8 cellular contexts compared by ENCODE assay signal in the genomic region with DNA sequence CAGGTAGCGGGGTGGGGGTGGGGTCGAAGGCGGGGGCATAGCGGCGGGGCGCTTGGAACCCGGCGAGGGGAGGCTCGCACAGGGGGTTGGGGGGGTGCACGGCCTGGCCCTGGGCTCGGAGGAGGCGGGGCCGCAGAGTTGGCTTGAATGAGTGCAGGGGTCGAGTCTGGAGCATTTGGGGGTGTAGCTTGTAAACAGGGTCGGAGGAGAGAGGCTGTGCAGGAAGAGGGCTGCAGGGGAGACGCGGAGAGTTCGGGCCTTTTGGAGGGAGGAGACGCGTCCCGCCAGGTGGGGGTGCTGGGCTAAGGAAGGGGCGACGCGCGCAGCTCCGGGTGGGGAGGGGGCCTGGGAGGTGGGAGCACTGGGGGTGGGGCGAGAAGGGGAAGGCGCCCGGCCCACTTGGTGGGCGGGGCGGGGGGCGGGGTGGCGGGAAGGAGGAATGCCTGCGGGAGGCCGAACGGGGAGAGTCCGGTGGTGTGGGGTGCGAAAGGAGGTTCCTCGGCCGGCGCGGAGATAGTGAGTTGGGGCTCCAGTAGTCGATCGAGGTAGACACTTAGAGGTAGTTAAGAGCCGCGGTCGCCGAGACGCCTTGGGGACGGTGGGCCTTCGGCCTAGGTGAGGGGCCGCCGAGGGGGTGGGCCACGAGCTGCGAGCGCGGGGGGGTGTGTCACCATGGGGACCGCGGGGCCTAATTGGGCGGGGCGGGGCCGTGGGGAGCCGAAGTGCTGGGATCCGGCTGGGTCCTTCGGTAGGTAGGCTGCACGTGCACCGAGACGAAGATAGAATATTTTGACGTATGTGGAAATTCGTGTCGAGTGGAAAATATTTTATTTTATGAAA. TPM values are rescaled to one million over a fixed set of nuclear protein-coding genes. Genes with fewer than 3 reads are reported as not detected.
DNase-seq lines count a peak whose midpoint lies in the region; ATAC-seq and TF ChIP-seq lines count a peak whose summit lies in the region.

No MANE protein-coding gene starts in this region.

- H3K27ac Mint-ChIP-seq in activated CD4-positive, alpha-beta T cell treated with anti-CD3 and anti-CD28 coated beads, Interleukin-2, amount 10 ng/mL, durations not matched to agents 7 days and 5 days, result peak overlapping the region; percentile 92

- peak overlapping the region; percentile 82 to 98 (median 88) for H3K4me3 ChIP-seq in liver (ENCODE audit: low read depth in 1 of 3, low read length in 3 of 3)

- CTCF ChIA-PET in activated CD4-positive, alpha-beta T cell treated with anti-CD3 and anti-CD28 coated beads, Interleukin-2, amount 10 ng/mL, durations not matched to agents 7 days and 5 days (lab: Charles Lee), result interaction anchor here (0.9 to 1.4 kb wide), 4 partner anchors 13 to 282 kb away, joined by 3 read pairs; no protein-coding TSS in a partner anchor

- peak overlapping the region; percentile 87 for H3K4me3 Mint-ChIP-seq in activated CD4-positive, alpha-beta T cell treated with anti-CD3 and anti-CD28 coated beads, Interleukin-2, amount 10 ng/mL, durations not matched to agents 7 days and 5 days

- H3K9me3 Mint-ChIP-seq in activated CD4-positive, alpha-beta T cell treated with anti-CD3 and anti-CD28 coated beads, Interleukin-2, amount 10 ng/mL, durations not matched to agents 7 days and 5 days, result no peaks in the 10 kb centered on the region

- H3K4me1 Mint-ChIP-seq in activated CD4-positive, alpha-beta T cell treated with anti-CD3 and anti-CD28 coated beads, Interleukin-2, amount 10 ng/mL, durations not matched to agents 7 days and 5 days, result peaks cover 37% of the 10 kb centered on the region

- peak overlapping the region; percentile 40 to 75 for H3K9ac ChIP-seq in liver (ENCODE audit: low read depth in 1 of 2, low read length in 2 of 2)

- ATAC-seq in GM18870 (IDR thresholded peaks at IDR 0.05; ENCODE audit: unreplicated experiment) (peak; percentile 17), HG03159 (IDR thresholded peaks at IDR 0.05; ENCODE audit: unreplicated experiment) (peak; percentile 35)

- H3K36me3 ChIP-seq in liver (ENCODE audit: control insufficient read depth in 4 of 4, insufficient read depth in 3 of 4, low read depth in 1 of 4, low read length in 3 of 4), result no peaks in the 10 kb centered on the region

- H3K4me1 ChIP-seq in liver (ENCODE audit: control insufficient read depth in 4 of 4, insufficient read depth in 4 of 4, low read length in 3 of 4), result peaks cover 0 to 10% (median 5%) of the 10 kb centered on the region in 4 donors

- no peaks in the 10 kb centered on the region for H3K9me3 ChIP-seq in liver (ENCODE audit: control insufficient read depth in 4 of 4, low read length in 3 of 4)

- POLR2A ChIA-PET in activated CD4-positive, alpha-beta T cell treated with anti-CD3 and anti-CD28 coated beads, Interleukin-2, amount 10 ng/mL, durations not matched to agents 7 days and 5 days (lab: Charles Lee), result interaction anchor here (0.7 kb wide), 1 partner anchor 20 kb away, joined by 3 read pairs; no protein-coding TSS in a partner anchor

- DNase-seq in AG08395 (ENCODE audit: low spot score) (peak; percentile 73), NCI-H345 treated with DMSO at 0.1 percent for 48 hours (lab: John Stamatoyannopoulos, UW; ENCODE audit: unreplicated experiment) (peak; percentile 57), dedifferentiated amniotic fluid mesenchymal stem cell (ENCODE audit: extremely low spot score) (peak; percentile 22)
- DNase-seq in activated CD4-positive, alpha-beta T cell treated with anti-CD3 and anti-CD28 coated beads, Interleukin-2, amount 10 ng/mL, durations not matched to agents 7 days and 5 days, result peak; percentile 69
- DNase-seq in stimulated activated CD4-positive, alpha-beta T cell treated with anti-CD3 and anti-CD28 coated beads, Interleukin-4, amount 100 ng/mL, for 4 hours, result peak; percentile 58 to 63

- no peaks in the 10 kb centered on the region for H3K27me3 ChIP-seq in liver (ENCODE audit: control insufficient read depth in 4 of 4, insufficient read depth in 4 of 4, low read length in 3 of 4)

- H3K27ac ChIP-seq in liver (ENCODE audit: low read depth in 1 of 2, low read length in 2 of 2), result peak overlapping the region; percentile 92

- no peak for TF ChIP-seq CTCF in liver (IDR thresholded peaks at IDR 0.05; ENCODE audit: low read depth, low read length, missing input control)

- 1% methylated on average over 71 of the region's 71 CpGs for WGBS in liver

- peaks cover 18% of the 10 kb centered on the region for H3K36me3 Mint-ChIP-seq in activated CD4-positive, alpha-beta T cell treated with anti-CD3 and anti-CD28 coated beads, Interleukin-2, amount 10 ng/mL, durations not matched to agents 7 days and 5 days (ENCODE audit: low read depth)

- no peak for TF ChIP-seq RAD21 in liver (IDR thresholded peaks at IDR 0.05)

- no peaks in the 10 kb centered on the region for H3K27me3 Mint-ChIP-seq in activated CD4-positive, alpha-beta T cell treated with anti-CD3 and anti-CD28 coated beads, Interleukin-2, amount 10 ng/mL, durations not matched to agents 7 days and 5 days

TF ChIP-seq in liver, 16 proteins besides CTCF, POLR2A, EP300 and RAD21:
- TF ChIP-seq SP1 (IDR thresholded peaks at IDR 0.05), result no peak
- TF ChIP-seq, protein P1, sequence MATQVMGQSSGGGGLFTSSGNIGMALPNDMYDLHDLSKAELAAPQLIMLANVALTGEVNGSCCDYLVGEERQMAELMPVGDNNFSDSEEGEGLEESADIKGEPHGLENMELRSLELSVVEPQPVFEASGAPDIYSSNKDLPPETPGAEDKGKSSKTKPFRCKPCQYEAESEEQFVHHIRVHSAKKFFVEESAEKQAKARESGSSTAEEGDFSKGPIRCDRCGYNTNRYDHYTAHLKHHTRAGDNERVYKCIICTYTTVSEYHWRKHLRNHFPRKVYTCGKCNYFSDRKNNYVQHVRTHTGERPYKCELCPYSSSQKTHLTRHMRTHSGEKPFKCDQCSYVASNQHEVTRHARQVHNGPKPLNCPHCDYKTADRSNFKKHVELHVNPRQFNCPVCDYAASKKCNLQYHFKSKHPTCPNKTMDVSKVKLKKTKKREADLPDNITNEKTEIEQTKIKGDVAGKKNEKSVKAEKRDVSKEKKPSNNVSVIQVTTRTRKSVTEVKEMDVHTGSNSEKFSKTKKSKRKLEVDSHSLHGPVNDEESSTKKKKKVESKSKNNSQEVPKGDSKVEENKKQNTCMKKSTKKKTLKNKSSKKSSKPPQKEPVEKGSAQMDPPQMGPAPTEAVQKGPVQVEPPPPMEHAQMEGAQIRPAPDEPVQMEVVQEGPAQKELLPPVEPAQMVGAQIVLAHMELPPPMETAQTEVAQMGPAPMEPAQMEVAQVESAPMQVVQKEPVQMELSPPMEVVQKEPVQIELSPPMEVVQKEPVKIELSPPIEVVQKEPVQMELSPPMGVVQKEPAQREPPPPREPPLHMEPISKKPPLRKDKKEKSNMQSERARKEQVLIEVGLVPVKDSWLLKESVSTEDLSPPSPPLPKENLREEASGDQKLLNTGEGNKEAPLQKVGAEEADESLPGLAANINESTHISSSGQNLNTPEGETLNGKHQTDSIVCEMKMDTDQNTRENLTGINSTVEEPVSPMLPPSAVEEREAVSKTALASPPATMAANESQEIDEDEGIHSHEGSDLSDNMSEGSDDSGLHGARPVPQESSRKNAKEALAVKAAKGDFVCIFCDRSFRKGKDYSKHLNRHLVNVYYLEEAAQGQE (IDR thresholded peaks at IDR 0.05), result no peak
- no peak for TF ChIP-seq NR2F2 (IDR thresholded peaks at IDR 0.05)
- no peak for TF ChIP-seq YY1 (IDR thresholded peaks at IDR 0.05)
- TF ChIP-seq FOXA1 (IDR thresholded peaks at IDR 0.05), result no peak
- no peak for TF ChIP-seq RXRA (IDR thresholded peaks at IDR 0.05)
- TF ChIP-seq FOXA2 (IDR thresholded peaks at IDR 0.05), result no peak
- no peak for TF ChIP-seq HNF4A (conservative IDR thresholded peaks at IDR 0.05)
- no peak for TF ChIP-seq JUND (IDR thresholded peaks at IDR 0.05)
- TF ChIP-seq, protein P2, sequence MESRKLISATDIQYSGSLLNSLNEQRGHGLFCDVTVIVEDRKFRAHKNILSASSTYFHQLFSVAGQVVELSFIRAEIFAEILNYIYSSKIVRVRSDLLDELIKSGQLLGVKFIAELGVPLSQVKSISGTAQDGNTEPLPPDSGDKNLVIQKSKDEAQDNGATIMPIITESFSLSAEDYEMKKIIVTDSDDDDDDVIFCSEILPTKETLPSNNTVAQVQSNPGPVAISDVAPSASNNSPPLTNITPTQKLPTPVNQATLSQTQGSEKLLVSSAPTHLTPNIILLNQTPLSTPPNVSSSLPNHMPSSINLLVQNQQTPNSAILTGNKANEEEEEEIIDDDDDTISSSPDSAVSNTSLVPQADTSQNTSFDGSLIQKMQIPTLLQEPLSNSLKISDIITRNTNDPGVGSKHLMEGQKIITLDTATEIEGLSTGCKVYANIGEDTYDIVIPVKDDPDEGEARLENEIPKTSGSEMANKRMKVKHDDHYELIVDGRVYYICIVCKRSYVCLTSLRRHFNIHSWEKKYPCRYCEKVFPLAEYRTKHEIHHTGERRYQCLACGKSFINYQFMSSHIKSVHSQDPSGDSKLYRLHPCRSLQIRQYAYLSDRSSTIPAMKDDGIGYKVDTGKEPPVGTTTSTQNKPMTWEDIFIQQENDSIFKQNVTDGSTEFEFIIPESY (IDR thresholded peaks at IDR 0.05), result no peak
- TF ChIP-seq HNF4G (IDR thresholded peaks at IDR 0.05), result no peak
- TF ChIP-seq, protein P3, sequence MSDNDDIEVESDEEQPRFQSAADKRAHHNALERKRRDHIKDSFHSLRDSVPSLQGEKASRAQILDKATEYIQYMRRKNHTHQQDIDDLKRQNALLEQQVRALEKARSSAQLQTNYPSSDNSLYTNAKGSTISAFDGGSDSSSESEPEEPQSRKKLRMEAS (IDR thresholded peaks at IDR 0.05), result no peak
- TF ChIP-seq, protein P4, sequence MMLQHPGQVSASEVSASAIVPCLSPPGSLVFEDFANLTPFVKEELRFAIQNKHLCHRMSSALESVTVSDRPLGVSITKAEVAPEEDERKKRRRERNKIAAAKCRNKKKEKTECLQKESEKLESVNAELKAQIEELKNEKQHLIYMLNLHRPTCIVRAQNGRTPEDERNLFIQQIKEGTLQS (IDR thresholded peaks at IDR 0.05), result no peak
- no peak for TF ChIP-seq EGR1 (IDR thresholded peaks at IDR 0.05; ENCODE audit: low read depth in 2 of 2)
- TF ChIP-seq TAF1 (conservative IDR thresholded peaks at IDR 0.05), result no peak
- TF ChIP-seq GABPA (IDR thresholded peaks at IDR 0.05 in 1 of 2, conservative IDR thresholded peaks at IDR 0.05 in 1 of 2), result no peak

RNA-seq across cellular contexts. Expression of a gene that starts 0.8 kb away (rescaled TPM):
- total RNA-seq in activated CD4-positive, alpha-beta T cell treated with anti-CD3 and anti-CD28 coated beads, Interleukin-2, amount 10 ng/mL, durations not matched to agents 7 days and 5 days, result 10 to 100 TPM; 87.7 to 92.9 TPM
- total RNA-seq in liver, result 10 to 100 TPM; 21.2 to 40.5 TPM
- 10 to 100 TPM in 1 of 2 donors, 1 to 10 TPM in 1; 5.3 to 14.0 TPM for polyA plus RNA-seq in liver

Comparison
In these comparisons a context has a peak if more than half of its experiments do, and no peak if none do; other contexts are left out.
1. Peak in every context shown above with its lines: DNase-seq, ATAC-seq, H3K4me3 ChIP-seq and H3K27ac ChIP-seq.
2. DNase-seq: peak in every context shown above with its lines; median percentile 73 in AG08395; 69 in activated CD4-positive, alpha-beta T cell treated with anti-CD3 and anti-CD28 coated beads, Interleukin-2, amount 10 ng/mL, durations not matched to agents 7 days and 5 days; 60 in stimulated activated CD4-positive, alpha-beta T cell treated with anti-CD3 and anti-CD28 coated beads, Interleukin-4, amount 100 ng/mL, for 4 hours; 57 in NCI-H345 treated with DMSO at 0.1 percent for 48 hours; 22 in dedifferentiated amniotic fluid mesenchymal stem cell.